ENCODE assay signal across 9 cellular contexts in the genomic region with DNA sequence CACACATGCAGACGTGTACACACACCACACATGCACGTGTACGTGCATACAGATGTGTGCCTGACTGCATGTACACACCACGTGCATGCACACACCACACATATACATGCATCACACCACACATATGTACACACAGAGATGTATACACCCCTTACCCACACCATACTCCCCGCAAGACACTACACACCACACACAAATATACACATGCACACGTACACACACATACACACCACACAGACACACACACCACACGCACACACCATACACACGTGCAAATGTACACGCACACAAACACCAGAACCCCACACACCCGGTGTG. TPM values are rescaled to one million over a fixed set of nuclear protein-coding genes. Genes with fewer than 3 reads are reported as not detected.
DNase-seq lines count a peak whose midpoint lies in the region; ATAC-seq and TF ChIP-seq lines count a peak whose summit lies in the region.
"Had no signal": no experiment of that assay in that cellular context is flagged by ENCODE, and none has a peak within 500 bp of the region (broad histone marks: within the 10 kb centered on the region; RNA-seq: fewer than 3 reads in every experiment).

No MANE protein-coding gene starts in this region.

- TF ChIP-seq CTCF in suprapubic skin (IDR thresholded peaks at IDR 0.05) = no peak

- CTCF ChIA-PET in T-cell (lab: Charles Lee) = interaction anchor here in 1 of 2 donors (0.8 to 1.8 kb wide), 4 partner anchors 14 to 110 kb away, joined by 3 to 7 read pairs (median 4); a partner anchor contains a TSS

- no peak overlapping the region for H3K27ac ChIP-seq in suprapubic skin

- H3K36me3 Mint-ChIP-seq in activated T-cell treated with anti-CD3 and anti-CD28 coated beads, Interleukin-2, amount 50 U/mL, for 24 hours (ENCODE audit: low read depth) = peaks cover 53% of the 10 kb centered on the region
- H3K36me3 Mint-ChIP-seq in T-cell = peaks cover 17% of the 10 kb centered on the region
- H3K36me3 Mint-ChIP-seq in immature natural killer cell = peaks cover 8 to 28% (median 14%) of the 10 kb centered on the region in 3 donors
- H3K36me3 Mint-ChIP-seq in stimulated activated naive B cell treated with anti-CD40 and anti-IgM and Interleukin-4, amounts not matched to agents 10 μg/mL and 1 μg/mL and 100 μg/mL, for 72 hours = peaks cover 27 to 44% of the 10 kb centered on the region in 2 donors

- no peaks in the 10 kb centered on the region for H3K9me3 Mint-ChIP-seq in activated T-cell treated with anti-CD3 and anti-CD28 coated beads, Interleukin-2, amount 50 U/mL, for 24 hours
- H3K9me3 Mint-ChIP-seq in T-cell (no peaks in the 10 kb centered on the region), immature natural killer cell (peaks cover 0 to 1% (median 0%) of the 10 kb centered on the region in 6 donors)
- H3K9me3 Mint-ChIP-seq in stimulated activated naive B cell treated with anti-CD40 and anti-IgM and Interleukin-4, amounts not matched to agents 10 μg/mL and 1 μg/mL and 100 μg/mL, for 72 hours = no peaks in the 10 kb centered on the region

- H3K4me1 Mint-ChIP-seq in activated T-cell treated with anti-CD3 and anti-CD28 coated beads, Interleukin-2, amount 50 U/mL, for 24 hours (ENCODE audit: low read depth) = peaks cover 81% of the 10 kb centered on the region
- H3K4me1 Mint-ChIP-seq in T-cell = peaks cover 72 to 83% (median 82%) of the 10 kb centered on the region in 3 donors
- H3K4me1 Mint-ChIP-seq in immature natural killer cell = peaks cover 71 to 74% of the 10 kb centered on the region in 2 donors
- H3K4me1 Mint-ChIP-seq in stimulated activated naive B cell treated with anti-CD40 and anti-IgM and Interleukin-4, amounts not matched to agents 10 μg/mL and 1 μg/mL and 100 μg/mL, for 72 hours = peaks cover 72 to 94% of the 10 kb centered on the region in 2 donors

- WGBS in suprapubic skin = 49% methylated on average over 8 of the region's 10 CpGs

- no peak for TF ChIP-seq POLR2A in suprapubic skin (IDR thresholded peaks at IDR 0.05)

- no peak for ATAC-seq in T-cell (replicated peaks in 1 of 4)
- no peak for ATAC-seq in stimulated activated naive B cell treated with anti-CD40 and anti-IgM and Interleukin-4, amounts not matched to agents 10 μg/mL and 1 μg/mL and 100 μg/mL, for 72 hours (replicated peaks)

- no peaks in the 10 kb centered on the region for H3K9me3 ChIP-seq in suprapubic skin

- H3K4me1 ChIP-seq in suprapubic skin = peaks cover 30% of the 10 kb centered on the region

- peak overlapping the region; percentile 95 for H3K27ac Mint-ChIP-seq in activated T-cell treated with anti-CD3 and anti-CD28 coated beads, Interleukin-2, amount 50 U/mL, for 24 hours
- H3K27ac Mint-ChIP-seq in T-cell = peak overlapping the region; percentile 89 to 90
- peak overlapping the region; percentile 87 to 98 (median 90) for H3K27ac Mint-ChIP-seq in immature natural killer cell
- peak overlapping the region; percentile 92 for H3K27ac Mint-ChIP-seq in stimulated activated naive B cell treated with anti-CD40 and anti-IgM and Interleukin-4, amounts not matched to agents 10 μg/mL and 1 μg/mL and 100 μg/mL, for 72 hours

- POLR2A ChIA-PET in T-cell (lab: Charles Lee) = no interaction called here

- no peak overlapping the region for H3K4me3 ChIP-seq in suprapubic skin

- no peaks in the 10 kb centered on the region for H3K27me3 Mint-ChIP-seq in activated T-cell treated with anti-CD3 and anti-CD28 coated beads, Interleukin-2, amount 50 U/mL, for 24 hours
- H3K27me3 Mint-ChIP-seq in T-cell (no peaks in the 10 kb centered on the region), immature natural killer cell (ENCODE audit: low read depth in 3 of 3) (peaks cover 8 to 22% (median 12%) of the 10 kb centered on the region in 3 donors)
- no peaks in the 10 kb centered on the region for H3K27me3 Mint-ChIP-seq in stimulated activated naive B cell treated with anti-CD40 and anti-IgM and Interleukin-4, amounts not matched to agents 10 μg/mL and 1 μg/mL and 100 μg/mL, for 72 hours

- H3K4me3 Mint-ChIP-seq in activated T-cell treated with anti-CD3 and anti-CD28 coated beads, Interleukin-2, amount 50 U/mL, for 24 hours = peak overlapping the region; percentile 65
- H3K4me3 Mint-ChIP-seq in T-cell (peak overlapping the region; percentile 59 to 80 (median 62)), immature natural killer cell (peak overlapping the region; percentile 59 to 83 (median 78))
- H3K4me3 Mint-ChIP-seq in stimulated activated naive B cell treated with anti-CD40 and anti-IgM and Interleukin-4, amounts not matched to agents 10 μg/mL and 1 μg/mL and 100 μg/mL, for 72 hours = peak overlapping the region; percentile 67 to 76

- peaks cover 4% of the 10 kb centered on the region for H3K27me3 ChIP-seq in suprapubic skin

- no peaks in the 10 kb centered on the region for H3K36me3 ChIP-seq in suprapubic skin

- no peak for DNase-seq in activated T-cell treated with anti-CD3 and anti-CD28 coated beads, Interleukin-2, amount 50 U/mL, for 24 hours
- no peak for DNase-seq in activated T-cell treated with anti-CD3 and anti-CD28 coated beads for 4 hours
- no peak for DNase-seq in T-cell
- no peak for DNase-seq in immature natural killer cell
- no peak for DNase-seq in stimulated activated naive B cell treated with anti-CD40 and anti-IgM and Interleukin-4, amounts not matched to agents 10 μg/mL and 1 μg/mL and 100 μg/mL, for 72 hours
- no peak for DNase-seq in HuH-7 (ENCODE audit: low spot score)
- no peak for DNase-seq in suprapubic skin (ENCODE audit: low spot score in 2 of 2)
- no peak for DNase-seq in stimulated activated CD4-positive, alpha-beta T cell treated with anti-CD3 and anti-CD28 coated beads, Interleukin-12 subunit alpha, Interleukin-12 subunit beta, amount 100 ng/mL, for 4 hours

- TF ChIP-seq EP300 in suprapubic skin (IDR thresholded peaks at IDR 0.05) = no peak

RNA-seq across cellular contexts. Expression of a gene that starts 9.7 kb away (rescaled TPM):
- total RNA-seq in T-cell (100 to 1,000 TPM; 249 to 498 (median 304) TPM), suprapubic skin (10 to 100 TPM; 11.2 to 18.8 (median 15.3) TPM)
- polyA plus RNA-seq in immature natural killer cell = 1,000 to 10,000 TPM; 1,416 to 2,161 (median 1,452) TPM
- total RNA-seq: RPMI7951 had no signal

RNA-seq across cellular contexts. Expression of a gene that starts 28.8 kb away (rescaled TPM):
- 10 to 100 TPM; 16.7 to 32.2 (median 26.7) TPM for total RNA-seq in T-cell
- polyA plus RNA-seq in immature natural killer cell = 10 to 100 TPM in 2 of 3 donors, 1 to 10 TPM in 1; 7.1 to 12.4 (median 11.3) TPM
- total RNA-seq in suprapubic skin = 10 to 100 TPM; 13.4 to 16.9 (median 14.4) TPM

RNA-seq across cellular contexts. Expression of a gene that starts 37.5 kb away (rescaled TPM):
- total RNA-seq in T-cell (10 to 100 TPM; 73.4 to 91.1 (median 90.2) TPM), suprapubic skin (100 to 1,000 TPM; 114 to 172 (median 143) TPM)
- polyA plus RNA-seq in immature natural killer cell = 100 to 1,000 TPM in 1 of 3 donors, 10 to 100 TPM in 2; 67.7 to 103 (median 92.9) TPM

Comparison
In these comparisons a context has a peak if more than half of its experiments do, and no peak if none do; other contexts are left out.
1. RNA of a gene that starts 9.7 kb away (total RNA-seq): 249 to 498 TPM in T-cell; 11.2 to 18.8 TPM in suprapubic skin; every median in the first group is over 10 times any median in the second.
2. Peak in every context shown above with its lines, with median percentiles within 50 percentile points of each other: H3K27ac Mint-ChIP-seq and H3K4me3 Mint-ChIP-seq.